Comparison of ENCODE assay signal across 24 cellular contexts in the genomic region with DNA sequence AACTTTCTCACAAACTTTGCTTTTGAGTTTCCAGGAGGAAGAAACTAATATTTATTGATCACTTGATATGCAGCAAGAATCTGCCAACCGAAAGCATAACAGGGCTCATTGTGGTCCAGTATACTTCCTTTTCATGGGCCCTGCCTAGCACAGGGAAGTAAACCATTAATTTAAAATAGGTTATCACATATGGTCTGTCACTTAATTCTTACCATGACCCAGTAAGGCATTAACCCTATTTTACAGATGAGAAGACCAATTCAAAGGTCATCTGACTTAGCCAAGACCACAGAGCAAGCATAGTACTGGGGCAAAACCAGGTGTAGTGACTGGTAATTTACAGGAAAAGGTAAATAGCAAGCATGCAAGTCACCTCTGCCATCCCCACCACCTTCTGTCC.
A peak's percentile ranks its signal among the peaks of the same experiment; 100 is the strongest.
DNase-seq lines count a peak whose midpoint lies in the region; ATAC-seq and FAIRE-seq lines count a peak whose summit lies in the region.
"Had no signal": no experiment of that assay in that cellular context is flagged by ENCODE, and none has a peak within 500 bp of the region (broad histone marks: within the 10 kb centered on the region; RNA-seq: fewer than 3 reads in every experiment).

No MANE protein-coding gene starts in this region.

- no peak overlapping the region for H3K14ac ChIP-seq in neuronal stem cell (ENCODE audit: low read length)

- H3K4me1 Mint-ChIP-seq in stimulated activated effector memory CD8-positive, alpha-beta T cell treated with anti-CD3 and anti-CD28 coated beads, Interleukin-12 subunit alpha, Interleukin-12 subunit beta, amount 100 ng/mL, for 72 hours = no peaks in the 10 kb centered on the region
- H3K4me1 Mint-ChIP-seq: activated naive CD4-positive, alpha-beta T cell treated with anti-CD3 and anti-CD28 coated beads, Interleukin-2, amount 10 ng/mL, durations not matched to agents 7 days and 5 days; stimulated activated naive CD8-positive, alpha-beta T cell treated with anti-CD3 and anti-CD28 coated beads, Interleukin-15, amount 100 ng/mL, for 72 hours had no signal

- H2BK5ac ChIP-seq in neuronal stem cell (ENCODE audit: low read length) = no peak overlapping the region

- no peak overlapping the region for H2BK12ac ChIP-seq in neuronal stem cell (ENCODE audit: low read length)

- no peak overlapping the region for H3K23ac ChIP-seq in neuronal stem cell (ENCODE audit: low read depth, low read length, poor library complexity)

- H4K91ac ChIP-seq in neuronal stem cell (ENCODE audit: low read depth, low read length, poor library complexity) = no peak overlapping the region

- H3K4ac ChIP-seq in neuronal stem cell (ENCODE audit: low read length) = no peak overlapping the region

- H3K4me2 ChIP-seq in neuronal stem cell (ENCODE audit: insufficient read depth, low read length, poor library complexity, severe bottlenecking) = no peak overlapping the region

- H3K4me3 ChIP-seq in neuronal stem cell (ENCODE audit: low read length in 2 of 2) = no peak overlapping the region
- H3K4me3 ChIP-seq: cardiac muscle cell, dorsolateral prefrontal cortex, left lung, tibial nerve had no signal

- H3K27ac ChIP-seq in neuronal stem cell (replicated peaks; ENCODE audit: low read length) = no peak overlapping the region
- H3K27ac ChIP-seq: cardiac muscle cell, dorsolateral prefrontal cortex, left lung, tibial nerve had no signal

- H3K36me3 Mint-ChIP-seq in stimulated activated effector memory CD8-positive, alpha-beta T cell treated with anti-CD3 and anti-CD28 coated beads, Interleukin-12 subunit alpha, Interleukin-12 subunit beta, amount 100 ng/mL, for 72 hours = no peaks in the 10 kb centered on the region
- H3K36me3 Mint-ChIP-seq: activated naive CD4-positive, alpha-beta T cell treated with anti-CD3 and anti-CD28 coated beads, Interleukin-2, amount 10 ng/mL, durations not matched to agents 7 days and 5 days; CD4-positive, alpha-beta memory T cell had no signal

- no peak overlapping the region for H2BK120ac ChIP-seq in neuronal stem cell (ENCODE audit: low read depth, low read length)

- H3K18ac ChIP-seq in neuronal stem cell (ENCODE audit: low read length) = no peak overlapping the region

- no peaks in the 10 kb centered on the region for H3K27me3 ChIP-seq in neuronal stem cell (ENCODE audit: control insufficient read depth in 3 of 3, insufficient read depth in 3 of 3, low read depth in 1 of 3, low read length in 3 of 3)
- H3K27me3 ChIP-seq: cardiac muscle cell, dorsolateral prefrontal cortex, left lung, tibial nerve had no signal

- no peaks in the 10 kb centered on the region for H3K79me1 ChIP-seq in neuronal stem cell (ENCODE audit: low read depth, low read length)

- no peak overlapping the region for H4K8ac ChIP-seq in neuronal stem cell (ENCODE audit: low read depth, low read length)

- FAIRE-seq in GM19239 (lab: Jason Lieb, UNC) = peak; percentile 33
- FAIRE-seq: small intestine had no signal

- no CpG with 5 or more reads among the region's 1 CpG for WGBS in neuronal stem cell (ENCODE audit: extremely low coverage in 2 of 2, insufficient read length in 2 of 2, insufficient replicate concordance in 1 of 2), 2 donors

- no peaks in the 10 kb centered on the region for H3K9me3 Mint-ChIP-seq in stimulated activated effector memory CD8-positive, alpha-beta T cell treated with anti-CD3 and anti-CD28 coated beads, Interleukin-12 subunit alpha, Interleukin-12 subunit beta, amount 100 ng/mL, for 72 hours
- H3K9me3 Mint-ChIP-seq: activated CD8-positive, alpha-beta T cell treated with anti-CD3 and anti-CD28 coated beads for 36 hours; activated naive CD4-positive, alpha-beta T cell treated with anti-CD3 and anti-CD28 coated beads, Interleukin-2, amount 10 ng/mL, durations not matched to agents 7 days and 5 days; activated T-cell treated with anti-CD3 and anti-CD28 coated beads, Interleukin-2, amount 50 U/mL, for 24 hours; stimulated activated naive CD8-positive, alpha-beta T cell treated with anti-CD3 and anti-CD28 coated beads, Interleukin-15, amount 100 ng/mL, for 72 hours had no signal

- H2BK15ac ChIP-seq in neuronal stem cell (ENCODE audit: low read length) = no peak overlapping the region

- no peaks in the 10 kb centered on the region for H3K9me3 ChIP-seq in neuronal stem cell (replicated peaks in 1 of 2; ENCODE audit: control insufficient read depth in 2 of 2, insufficient read depth in 1 of 2, low read depth in 1 of 2, low read length in 2 of 2)
- H3K9me3 ChIP-seq: left lung, tibial nerve had no signal

- DNase-seq in GM19239 (ENCODE audit: insufficient read length, low spot score) (peak; percentile 0), neuronal stem cell (ENCODE audit: low spot score) (no peak), kidney glomerular epithelial cell (lab: John Stamatoyannopoulos, UW) (no peak), GOT3 (lab: John Stamatoyannopoulos, UW) (no peak)
- no peak for DNase-seq in stimulated activated effector memory CD8-positive, alpha-beta T cell treated with anti-CD3 and anti-CD28 coated beads, Interleukin-12 subunit alpha, Interleukin-12 subunit beta, amount 100 ng/mL, for 72 hours (ENCODE audit: low spot score in 2 of 2)
- DNase-seq: activated CD8-positive, alpha-beta T cell treated with anti-CD3 and anti-CD28 coated beads for 36 hours; activated naive CD4-positive, alpha-beta T cell treated with anti-CD3 and anti-CD28 coated beads, Interleukin-2, amount 10 ng/mL, durations not matched to agents 7 days and 5 days; activated T-cell treated with anti-CD3 and anti-CD28 coated beads, Interleukin-2, amount 50 U/mL, for 24 hours; CD4-positive, alpha-beta memory T cell; DMS153; dorsolateral prefrontal cortex; GDM1; KBM-7; left lung; NCI-H1694; NCI-H774; small intestine; stimulated activated CD4-positive, alpha-beta T cell treated with anti-CD3 and anti-CD28 coated beads, Interleukin-2, amount 100 ng/mL, for 48 hours; stimulated activated naive CD8-positive, alpha-beta T cell treated with anti-CD3 and anti-CD28 coated beads, Interleukin-15, amount 100 ng/mL, for 72 hours; T1000 had no signal

- no peaks in the 10 kb centered on the region for H3K36me3 ChIP-seq in neuronal stem cell (replicated peaks in 1 of 2; ENCODE audit: control insufficient read depth in 2 of 2, insufficient read depth in 2 of 2, low read length in 2 of 2)
- H3K36me3 ChIP-seq: cardiac muscle cell, left lung, tibial nerve had no signal

- H2AFZ ChIP-seq in neuronal stem cell (ENCODE audit: low read length) = no peak overlapping the region

- H2AK5ac ChIP-seq in neuronal stem cell (ENCODE audit: low read depth, low read length) = no peak overlapping the region

- ATAC-seq in GM21786 (IDR thresholded peaks at IDR 0.05; ENCODE audit: unreplicated experiment) = peak; percentile 51
- peak; percentile 72 for ATAC-seq in HG03159 (IDR thresholded peaks at IDR 0.05; ENCODE audit: unreplicated experiment)
- ATAC-seq in stimulated activated effector memory CD8-positive, alpha-beta T cell treated with anti-CD3 and anti-CD28 coated beads, Interleukin-12 subunit alpha, Interleukin-12 subunit beta, amount 100 ng/mL, for 72 hours = no peak
- ATAC-seq: activated CD8-positive, alpha-beta T cell treated with anti-CD3 and anti-CD28 coated beads for 36 hours; left lung; stimulated activated naive CD8-positive, alpha-beta T cell treated with anti-CD3 and anti-CD28 coated beads, Interleukin-15, amount 100 ng/mL, for 72 hours had no signal

- no peak overlapping the region for H3K9ac ChIP-seq in neuronal stem cell (ENCODE audit: low read depth, low read length, poor library complexity)

- no peak overlapping the region for H3K27ac Mint-ChIP-seq in stimulated activated effector memory CD8-positive, alpha-beta T cell treated with anti-CD3 and anti-CD28 coated beads, Interleukin-12 subunit alpha, Interleukin-12 subunit beta, amount 100 ng/mL, for 72 hours
- H3K27ac Mint-ChIP-seq: activated CD8-positive, alpha-beta T cell treated with anti-CD3 and anti-CD28 coated beads for 36 hours; activated naive CD4-positive, alpha-beta T cell treated with anti-CD3 and anti-CD28 coated beads, Interleukin-2, amount 10 ng/mL, durations not matched to agents 7 days and 5 days; activated T-cell treated with anti-CD3 and anti-CD28 coated beads, Interleukin-2, amount 50 U/mL, for 24 hours; CD4-positive, alpha-beta memory T cell; stimulated activated naive CD8-positive, alpha-beta T cell treated with anti-CD3 and anti-CD28 coated beads, Interleukin-15, amount 100 ng/mL, for 72 hours had no signal

- peaks cover 0 to 1% of the 10 kb centered on the region in 2 donors for H3K4me1 ChIP-seq in neuronal stem cell (ENCODE audit: control insufficient read depth in 2 of 2, insufficient read depth in 1 of 2, low read depth in 1 of 2, low read length in 2 of 2)
- H3K4me1 ChIP-seq: left lung, tibial nerve had no signal

- no peak overlapping the region for H3K4me3 Mint-ChIP-seq in stimulated activated effector memory CD8-positive, alpha-beta T cell treated with anti-CD3 and anti-CD28 coated beads, Interleukin-12 subunit alpha, Interleukin-12 subunit beta, amount 100 ng/mL, for 72 hours
- H3K4me3 Mint-ChIP-seq: activated CD8-positive, alpha-beta T cell treated with anti-CD3 and anti-CD28 coated beads for 36 hours; activated naive CD4-positive, alpha-beta T cell treated with anti-CD3 and anti-CD28 coated beads, Interleukin-2, amount 10 ng/mL, durations not matched to agents 7 days and 5 days; activated T-cell treated with anti-CD3 and anti-CD28 coated beads, Interleukin-2, amount 50 U/mL, for 24 hours; CD4-positive, alpha-beta memory T cell; stimulated activated naive CD8-positive, alpha-beta T cell treated with anti-CD3 and anti-CD28 coated beads, Interleukin-15, amount 100 ng/mL, for 72 hours had no signal
